In the genomic region with DNA sequence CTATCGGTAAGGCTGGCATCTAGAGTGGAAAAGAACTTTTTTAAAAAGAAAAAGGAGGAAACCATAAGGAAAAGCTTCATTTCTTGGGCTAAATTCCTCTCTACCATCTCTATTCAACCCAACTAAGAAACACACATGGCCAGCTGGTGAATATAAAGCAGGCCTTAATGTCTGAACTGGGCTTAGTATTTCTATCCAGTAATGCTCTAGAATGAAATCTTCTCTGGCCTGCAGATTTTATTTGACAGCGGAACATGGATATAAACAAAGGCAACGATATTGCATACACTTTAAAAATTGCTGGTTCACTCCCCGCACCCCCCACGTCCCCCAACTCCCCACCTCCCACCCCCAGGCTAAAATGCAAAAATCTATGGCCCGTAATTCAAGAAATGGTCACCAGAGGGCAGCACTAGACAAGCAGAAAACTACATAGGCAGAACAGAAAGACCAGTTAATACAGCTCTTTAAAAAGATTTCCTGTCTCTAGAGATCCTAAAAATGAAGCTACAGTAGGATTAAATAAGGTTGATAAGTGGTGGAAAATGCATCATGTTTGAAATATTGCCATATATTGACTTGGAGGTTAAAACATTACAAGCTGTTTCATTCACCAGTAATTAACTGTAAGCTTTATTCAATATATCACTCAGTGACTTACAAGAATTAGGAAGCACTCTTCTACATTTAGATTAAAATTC, we compare ENCODE assay signal across 8 cellular contexts.
A peak's percentile ranks its signal among the peaks of the same experiment; 100 is the strongest.
DNase-seq lines count a peak whose midpoint lies in the region; ATAC-seq and TF ChIP-seq lines count a peak whose summit lies in the region.

No MANE protein-coding gene starts in this region.

- no peaks in the 10 kb centered on the region for H3K9me3 ChIP-seq in CD4-positive, alpha-beta memory T cell (ENCODE audit: control insufficient read depth in 1 of 2, low read length in 2 of 2)

- peak in 4 of 5 donors; percentile 38 to 53 (median 46) for DNase-seq in CD4-positive, alpha-beta memory T cell
- DNase-seq in NB4 (ENCODE audit: low read depth) = peak; percentile 69
- peak; percentile 16 for DNase-seq in activated CD4-positive, alpha-beta T cell treated with anti-CD3 and anti-CD28 coated beads for 1 hour
- DNase-seq in dermis microvascular lymphatic vessel endothelial cell (ENCODE audit: low read depth in 2 of 2) = peak; percentile 30 to 53
- peak; percentile 60 to 66 for DNase-seq in memory B cell (ENCODE audit: low spot score in 2 of 2)
- peak; percentile 51 for DNase-seq in stimulated activated naive CD8-positive, alpha-beta T cell treated with anti-CD3 and anti-CD28 coated beads, Interleukin-15, Interleukin-2, amounts not matched to agents 100 U/mL and 50 U/mL, for 24 hours

- TF ChIP-seq POLR2A in NB4 (IDR thresholded peaks at IDR 0.05; ENCODE audit: extremely low read depth, insufficient read length) = no peak

- H3K4me1 Mint-ChIP-seq in CD4-positive, alpha-beta memory T cell = peaks cover 0 to 2% (median 0%) of the 10 kb centered on the region in 4 donors
- H3K4me1 Mint-ChIP-seq in memory B cell = no peaks in the 10 kb centered on the region

- intact Hi-C loops in CD4-positive, alpha-beta memory T cell (cut with micrococcal nuclease) = loop anchor here (1.0 to 5.0 kb wide), 6 partner anchors 155 to 481 kb away; partner anchors contain the start of gene GALNT7

- no peak overlapping the region for H3K27ac ChIP-seq in CD4-positive, alpha-beta memory T cell (ENCODE audit: low read depth, low read length)

- H3K27me3 Mint-ChIP-seq in CD4-positive, alpha-beta memory T cell = peaks cover 0 to 3% of the 10 kb centered on the region in 2 donors
- peaks cover 4% of the 10 kb centered on the region for H3K27me3 Mint-ChIP-seq in memory B cell

- H3K36me3 Mint-ChIP-seq in CD4-positive, alpha-beta memory T cell = no peaks in the 10 kb centered on the region
- no peaks in the 10 kb centered on the region for H3K36me3 Mint-ChIP-seq in memory B cell

- no peak overlapping the region for H3K4me3 ChIP-seq in CD4-positive, alpha-beta memory T cell (ENCODE audit: low read length in 2 of 2)
- no peak overlapping the region for H3K4me3 ChIP-seq in NB4 (ENCODE audit: low read depth, low read length)

- no peaks in the 10 kb centered on the region for H3K27me3 ChIP-seq in CD4-positive, alpha-beta memory T cell (ENCODE audit: insufficient read depth, low read length)

- H3K4me3 Mint-ChIP-seq in CD4-positive, alpha-beta memory T cell = no peak overlapping the region
- no peak overlapping the region for H3K4me3 Mint-ChIP-seq in memory B cell

- H3K4me1 ChIP-seq in CD4-positive, alpha-beta memory T cell (ENCODE audit: insufficient read depth, low read length) = no peaks in the 10 kb centered on the region

- ATAC-seq in GM19463 (IDR thresholded peaks at IDR 0.05; ENCODE audit: unreplicated experiment) (peak; percentile 42), memory B cell (ENCODE audit: low read depth) (peak; percentile 46), HG03039 (IDR thresholded peaks at IDR 0.05; ENCODE audit: unreplicated experiment) (no peak)
- ATAC-seq in stimulated activated naive CD8-positive, alpha-beta T cell treated with anti-CD3 and anti-CD28 coated beads, Interleukin-15, Interleukin-2, amounts not matched to agents 100 U/mL and 50 U/mL, for 24 hours = no peak

- TF ChIP-seq CTCF in NB4 (IDR thresholded peaks at IDR 0.05; ENCODE audit: low read depth, low read length) = peak; percentile 37

- POLR2A ChIA-PET in CD4-positive, alpha-beta memory T cell (lab: Charles Lee; ENCODE audit: partially characterized antibody) = interaction anchor here (1.1 to 1.2 kb wide), 2 partner anchors 244 to 288 kb away, joined by 5 to 6 read pairs; no protein-coding TSS in a partner anchor

- no peaks in the 10 kb centered on the region for H3K9me3 Mint-ChIP-seq in CD4-positive, alpha-beta memory T cell
- no peaks in the 10 kb centered on the region for H3K9me3 Mint-ChIP-seq in memory B cell

- no peak overlapping the region for H3K27ac Mint-ChIP-seq in CD4-positive, alpha-beta memory T cell
- no peak overlapping the region for H3K27ac Mint-ChIP-seq in memory B cell

- no peaks in the 10 kb centered on the region for H3K36me3 ChIP-seq in CD4-positive, alpha-beta memory T cell (ENCODE audit: insufficient read depth, low read length)

- CTCF ChIA-PET in CD4-positive, alpha-beta memory T cell (lab: Charles Lee; ENCODE audit: partially characterized antibody) = interaction anchor here (0.6 to 4.9 kb wide), 61 partner anchors 10 to 739 kb away, joined by 3 to 145 read pairs (median 6); partner anchors contain the start of gene GALNT7

Comparison
In these comparisons a context has a peak if more than half of its experiments do, and no peak if none do; other contexts are left out.
1. DNase-seq: peak in every context shown above with its lines; median percentile 69 in NB4; 63 in memory B cell; 51 in stimulated activated naive CD8-positive, alpha-beta T cell treated with anti-CD3 and anti-CD28 coated beads, Interleukin-15, Interleukin-2, amounts not matched to agents 100 U/mL and 50 U/mL, for 24 hours; 46 in CD4-positive, alpha-beta memory T cell; 42 in dermis microvascular lymphatic vessel endothelial cell; 16 in activated CD4-positive, alpha-beta T cell treated with anti-CD3 and anti-CD28 coated beads for 1 hour.
2. ATAC-seq: peak in GM19463 (single experiment) and memory B cell (single experiment); none in stimulated activated naive CD8-positive, alpha-beta T cell treated with anti-CD3 and anti-CD28 coated beads, Interleukin-15, Interleukin-2, amounts not matched to agents 100 U/mL and 50 U/mL, for 24 hours (single experiment) and HG03039 (single experiment).